8 cellular contexts compared by ENCODE assay signal in the genomic region with DNA sequence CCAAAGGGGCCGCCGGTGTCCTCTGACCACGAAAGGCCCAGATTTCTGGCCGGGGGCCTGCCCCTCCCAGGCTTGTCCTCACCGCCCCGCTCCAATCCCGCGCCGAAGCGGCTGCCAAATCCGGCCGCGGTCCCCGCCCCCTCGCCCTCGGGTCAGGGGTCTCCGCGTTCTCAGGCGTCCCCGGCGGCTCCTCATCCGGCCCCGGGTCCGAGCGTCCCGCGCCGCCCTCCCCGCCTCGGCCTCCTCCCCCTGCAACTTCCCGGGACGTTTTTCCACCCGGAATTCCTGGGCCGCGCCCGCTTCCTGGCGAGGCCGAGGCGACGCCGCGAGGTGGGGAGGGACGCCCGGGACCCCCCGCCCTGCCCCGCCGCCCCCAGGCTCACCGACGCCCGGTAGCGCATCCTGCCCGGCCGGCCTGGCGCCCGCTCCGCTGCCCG. TPM values are rescaled to one million over a fixed set of nuclear protein-coding genes. Genes with fewer than 3 reads are reported as not detected.
DNase-seq lines count a peak whose midpoint lies in the region; ATAC-seq and TF ChIP-seq lines count a peak whose summit lies in the region.

No MANE protein-coding gene starts in this region.

- no peaks in the 10 kb centered on the region for H3K27me3 Mint-ChIP-seq in T-helper 17 cell
- no peaks in the 10 kb centered on the region for H3K27me3 Mint-ChIP-seq in naive thymus-derived CD8-positive, alpha-beta T cell

- H3K9ac ChIP-seq in endocrine pancreas (ENCODE audit: control insufficient read depth, insufficient read depth, low read length), result peak overlapping the region; percentile 38

- H3K4me3 Mint-ChIP-seq in T-helper 17 cell, result peak overlapping the region; percentile 88
- H3K4me3 Mint-ChIP-seq in naive thymus-derived CD8-positive, alpha-beta T cell, result peak overlapping the region; percentile 67 to 89 (median 80)

- ATAC-seq in HG02678 (IDR thresholded peaks at IDR 0.05; ENCODE audit: unreplicated experiment), result peak; percentile 17
- ATAC-seq in T-helper 17 cell, result peak; percentile 13
- no peak for ATAC-seq in naive thymus-derived CD8-positive, alpha-beta T cell

- H3K4me1 Mint-ChIP-seq in T-helper 17 cell, result peaks cover 26% of the 10 kb centered on the region
- peaks cover 7 to 37% (median 26%) of the 10 kb centered on the region in 4 donors for H3K4me1 Mint-ChIP-seq in naive thymus-derived CD8-positive, alpha-beta T cell

- DNase-seq in GM10266 (ENCODE audit: extremely low spot score), result peak; percentile 78
- DNase-seq in T-helper 17 cell, result peak; percentile 27 to 41 (median 32)
- DNase-seq in naive thymus-derived CD8-positive, alpha-beta T cell, result no peak
- DNase-seq in kidney glomerular epithelial cell (lab: John Stamatoyannopoulos, UW), result no peak
- DNase-seq in NCI-H2029 treated with DMSO at 0.1 percent for 48 hours (lab: John Stamatoyannopoulos, UW), result no peak
- no peak for DNase-seq in head of caudate nucleus

- intact Hi-C loops in head of caudate nucleus (cut with DNase I), result no loop called here

- H3K27ac Mint-ChIP-seq in T-helper 17 cell, result peak overlapping the region; percentile 54
- peak overlapping the region in 8 of 10 donors; percentile 55 to 84 (median 76) for H3K27ac Mint-ChIP-seq in naive thymus-derived CD8-positive, alpha-beta T cell

- no peaks in the 10 kb centered on the region for H3K36me3 ChIP-seq in endocrine pancreas (ENCODE audit: control insufficient read depth, insufficient read depth, low read length)

- no peak for TF ChIP-seq CTCF in GM10266 (IDR thresholded peaks at IDR 0.05; ENCODE audit: control insufficient read depth, insufficient read depth, low read depth, missing control alignments)

- H3K27me3 ChIP-seq in endocrine pancreas (ENCODE audit: control insufficient read depth, insufficient read depth, low read length), result no peaks in the 10 kb centered on the region

- no peaks in the 10 kb centered on the region for H3K4me1 ChIP-seq in endocrine pancreas (ENCODE audit: control insufficient read depth, insufficient read depth, low read length)

- H3K9me3 Mint-ChIP-seq in naive thymus-derived CD8-positive, alpha-beta T cell, result no peaks in the 10 kb centered on the region

- POLR2A ChIA-PET in naive thymus-derived CD8-positive, alpha-beta T cell (lab: Charles Lee), result interaction anchor here (0.9 kb wide), 1 partner anchor 30 kb away, joined by 3 read pairs; no protein-coding TSS in a partner anchor

- H3K9me3 ChIP-seq in T-helper 17 cell (ENCODE audit: control insufficient read depth, low read length, poor library complexity, severe bottlenecking) (no peaks in the 10 kb centered on the region), endocrine pancreas (ENCODE audit: control insufficient read depth, low read length) (no peaks in the 10 kb centered on the region)

- no peaks in the 10 kb centered on the region for H3K36me3 Mint-ChIP-seq in T-helper 17 cell (ENCODE audit: low read depth)
- H3K36me3 Mint-ChIP-seq in naive thymus-derived CD8-positive, alpha-beta T cell, result no peaks in the 10 kb centered on the region

- H3K4me3 ChIP-seq in endocrine pancreas (ENCODE audit: control insufficient read depth, insufficient read depth, low read length), result no peak overlapping the region

RNA-seq across cellular contexts. Expression of a gene that starts 7.2 kb away (rescaled TPM):
- total RNA-seq in T-helper 17 cell, result 10 to 100 TPM; 29.5 to 43.1 TPM
- 10 to 100 TPM; 15.4 to 18.0 TPM for total RNA-seq in naive thymus-derived CD8-positive, alpha-beta T cell
- polyA plus RNA-seq in naive thymus-derived CD8-positive, alpha-beta T cell, result 1 to 10 TPM; 1.3 to 1.5 (median 1.3) TPM

RNA-seq across cellular contexts. Expression of a gene that starts 29.3 kb away (rescaled TPM):
- 10 to 100 TPM; 14.8 to 17.4 TPM for total RNA-seq in T-helper 17 cell
- 10 to 100 TPM; 22.0 to 27.6 TPM for total RNA-seq in naive thymus-derived CD8-positive, alpha-beta T cell
- polyA plus RNA-seq in naive thymus-derived CD8-positive, alpha-beta T cell, result 10 to 100 TPM; 18.8 to 24.8 (median 19.9) TPM

RNA-seq across cellular contexts. Expression of a gene that starts 31.1 kb away (rescaled TPM):
- total RNA-seq in T-helper 17 cell, result 100 to 1,000 TPM; 172 to 189 TPM
- total RNA-seq in naive thymus-derived CD8-positive, alpha-beta T cell, result 10 to 100 TPM; 92.3 to 93.8 TPM
- 10 to 100 TPM; 62.0 to 75.4 (median 70.5) TPM for polyA plus RNA-seq in naive thymus-derived CD8-positive, alpha-beta T cell

Comparison
In these comparisons a context has a peak if more than half of its experiments do, and no peak if none do; other contexts are left out.
1. DNase-seq: peak in GM10266 (single experiment) and T-helper 17 cell (3 of 3); none in naive thymus-derived CD8-positive, alpha-beta T cell (0 of 10), kidney glomerular epithelial cell (single experiment), NCI-H2029 treated with DMSO at 0.1 percent for 48 hours (single experiment) and head of caudate nucleus (0 of 42).
2. ATAC-seq: peak in HG02678 (single experiment) and T-helper 17 cell (single experiment); none in naive thymus-derived CD8-positive, alpha-beta T cell (0 of 2).